Comparison of ENCODE assay signal across 9 cellular contexts in the genomic region with DNA sequence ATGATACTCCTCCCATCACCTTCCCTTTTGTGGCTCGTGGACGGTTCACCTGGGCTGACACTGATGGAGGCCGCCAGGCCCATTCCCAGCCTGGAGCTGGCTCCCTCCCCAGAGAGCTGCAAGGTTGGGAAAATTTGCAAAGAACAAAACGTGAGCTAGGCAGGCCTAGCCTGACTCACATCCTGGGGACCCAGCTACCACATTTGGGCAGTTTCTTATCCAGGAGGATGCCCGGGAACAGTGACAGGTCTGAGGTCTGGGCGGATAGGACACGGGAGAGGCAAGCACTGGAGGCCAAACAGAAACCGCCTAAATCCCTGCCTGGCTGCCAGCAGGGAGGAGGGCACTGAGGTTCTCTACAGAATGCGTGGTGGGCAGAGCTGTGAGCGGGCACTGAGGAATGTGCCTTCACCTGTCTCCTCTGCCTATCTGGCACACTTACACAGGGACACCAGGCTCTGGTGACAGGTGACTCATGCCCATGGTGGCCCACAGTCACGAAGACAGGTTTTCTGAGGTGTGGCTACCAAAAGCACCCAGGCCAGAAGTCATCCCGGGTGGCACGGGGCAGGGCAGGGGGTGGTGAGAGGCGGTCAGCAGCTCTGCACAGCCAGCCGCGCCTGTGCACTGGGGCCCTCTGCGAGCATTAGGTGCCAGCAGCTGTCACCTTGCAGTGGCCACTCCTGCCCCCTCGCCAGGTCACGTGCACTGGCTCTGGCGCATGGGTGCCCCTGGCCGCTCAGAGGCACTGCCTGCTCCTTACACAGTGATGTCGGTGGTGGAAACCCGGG. TPM values are rescaled to one million over a fixed set of nuclear protein-coding genes. Genes with fewer than 3 reads are reported as not detected.
DNase-seq lines count a peak whose midpoint lies in the region; ATAC-seq and TF ChIP-seq lines count a peak whose summit lies in the region.
"Had no signal": no experiment of that assay in that cellular context is flagged by ENCODE, and none has a peak within 500 bp of the region (broad histone marks: within the 10 kb centered on the region; RNA-seq: fewer than 3 reads in every experiment).

No MANE protein-coding gene starts in this region.

- no peak for TF ChIP-seq POLR2A in gastroesophageal sphincter (IDR thresholded peaks at IDR 0.05)

- H3K4me3 Mint-ChIP-seq in T-cell: no peak overlapping the region
- H3K4me3 Mint-ChIP-seq in stimulated activated naive B cell treated with anti-CD40 and anti-IgM and Interleukin-4, amounts not matched to agents 10 μg/mL and 1 μg/mL and 100 μg/mL, for 72 hours: peak overlapping the region; percentile 68 to 69

- H3K79me2 ChIP-seq in SK-N-SH (ENCODE audit: insufficient read depth): peaks cover 87% of the 10 kb centered on the region

- H3K27me3 ChIP-seq in SK-N-SH (ENCODE audit: insufficient read depth) (no peaks in the 10 kb centered on the region), gastroesophageal sphincter (no peaks in the 10 kb centered on the region)

- H3K9me2 ChIP-seq in SK-N-SH: no peaks in the 10 kb centered on the region

- peak overlapping the region; percentile 15; the same call in 1 of the 2 replicates for H3K4me2 ChIP-seq in SK-N-SH

- H3F3A ChIP-seq in SK-N-SH (replicated peaks; ENCODE audit: insufficient read depth): peaks cover 12% of the 10 kb centered on the region

- no peaks in the 10 kb centered on the region for H3K27me3 Mint-ChIP-seq in T-cell
- H3K27me3 Mint-ChIP-seq in stimulated activated naive B cell treated with anti-CD40 and anti-IgM and Interleukin-4, amounts not matched to agents 10 μg/mL and 1 μg/mL and 100 μg/mL, for 72 hours: no peaks in the 10 kb centered on the region

- H3K36me3 ChIP-seq in SK-N-SH (replicated peaks in 1 of 2; ENCODE audit: control insufficient read depth in 1 of 2, insufficient read depth in 2 of 2, low read length in 1 of 2) (no peaks in the 10 kb centered on the region), gastroesophageal sphincter (no peaks in the 10 kb centered on the region)

- H4K20me1 ChIP-seq in SK-N-SH (ENCODE audit: insufficient read depth): peaks cover 44% of the 10 kb centered on the region

- no peak for DNase-seq in SK-N-SH
- DNase-seq in T-cell: no peak
- DNase-seq in stimulated activated naive B cell treated with anti-CD40 and anti-IgM and Interleukin-4, amounts not matched to agents 10 μg/mL and 1 μg/mL and 100 μg/mL, for 72 hours: no peak
- no peak for DNase-seq in stimulated activated naive CD4-positive, alpha-beta T cell (lab: John Stamatoyannopoulos, UW)
- DNase-seq: SHP77 treated with DMSO at 0.1 percent for 48 hours had no signal

- H3K27ac Mint-ChIP-seq in T-cell: peak overlapping the region; percentile 52 to 69
- H3K27ac Mint-ChIP-seq in stimulated activated naive B cell treated with anti-CD40 and anti-IgM and Interleukin-4, amounts not matched to agents 10 μg/mL and 1 μg/mL and 100 μg/mL, for 72 hours: peak overlapping the region; percentile 97

- TF ChIP-seq RAD21 in SK-N-SH (IDR thresholded peaks at IDR 0.05; ENCODE audit: low read length): no peak

- H3K4me1 ChIP-seq in SK-N-SH (ENCODE audit: control insufficient read depth in 1 of 2, insufficient read depth in 2 of 2, low read depth in 1 of 2, low read length in 1 of 2): peaks cover 33 to 63% of the 10 kb centered on the region in 2 experiments
- H3K4me1 ChIP-seq in gastroesophageal sphincter: peaks cover 10 to 96% (median 72%) of the 10 kb centered on the region in 3 donors

- H3K4me3 ChIP-seq in SK-N-SH (ENCODE audit: low read depth in 2 of 2, low read length in 1 of 2): no peak overlapping the region
- no peak overlapping the region for H3K4me3 ChIP-seq in gastroesophageal sphincter

- H3K9me3 Mint-ChIP-seq in T-cell: no peaks in the 10 kb centered on the region
- H3K9me3 Mint-ChIP-seq in stimulated activated naive B cell treated with anti-CD40 and anti-IgM and Interleukin-4, amounts not matched to agents 10 μg/mL and 1 μg/mL and 100 μg/mL, for 72 hours: no peaks in the 10 kb centered on the region

- H3K4me1 Mint-ChIP-seq in T-cell: peaks cover 56 to 76% (median 58%) of the 10 kb centered on the region in 3 donors
- peaks cover 78 to 99% of the 10 kb centered on the region in 2 donors for H3K4me1 Mint-ChIP-seq in stimulated activated naive B cell treated with anti-CD40 and anti-IgM and Interleukin-4, amounts not matched to agents 10 μg/mL and 1 μg/mL and 100 μg/mL, for 72 hours

- CTCF ChIA-PET in SK-N-SH (lab: Yijun Ruan, JAX) (interaction anchor here (0.8 to 4.8 kb wide), 6 partner anchors 10 to 35 kb away, joined by 3 to 16 read pairs (median 4); partner anchors contain the start of genes MPND and SH3GL1), T-cell (lab: Charles Lee) (interaction anchor here (0.6 to 0.7 kb wide), 2 partner anchors 39 to 1179 kb away, joined by 3 read pairs; no protein-coding TSS in a partner anchor)

- TF ChIP-seq EP300 in SK-N-SH (IDR thresholded peaks at IDR 0.05; ENCODE audit: borderline replicate concordance in 1 of 2, low read depth in 1 of 2, low read length in 1 of 2): no peak
- TF ChIP-seq EP300 in gastroesophageal sphincter (IDR thresholded peaks at IDR 0.05): no peak

- no peak overlapping the region for H3K9ac ChIP-seq in SK-N-SH

- H3K27ac ChIP-seq in SK-N-SH (ENCODE audit: low read depth in 2 of 2, low read length in 1 of 2): peak overlapping the region; percentile 8 to 80; a peak in 3 of 4 replicates
- H3K27ac ChIP-seq in gastroesophageal sphincter: peak overlapping the region in 3 of 4 donors; percentile 87 to 91 (median 87)

- POLR2A ChIA-PET in SK-N-SH (lab: Yijun Ruan, JAX): no interaction called here
- POLR2A ChIA-PET in T-cell (lab: Charles Lee): interaction anchor here in 1 of 2 donors (0.6 kb wide), 1 partner anchor 10 kb away, joined by 9 read pairs; no protein-coding TSS in a partner anchor

- no peak for TF ChIP-seq CTCF in SK-N-SH (IDR thresholded peaks at IDR 0.05)
- no peak for TF ChIP-seq CTCF in gastroesophageal sphincter (IDR thresholded peaks at IDR 0.05)

- no peaks in the 10 kb centered on the region for H3K36me3 Mint-ChIP-seq in T-cell
- H3K36me3 Mint-ChIP-seq in stimulated activated naive B cell treated with anti-CD40 and anti-IgM and Interleukin-4, amounts not matched to agents 10 μg/mL and 1 μg/mL and 100 μg/mL, for 72 hours: peaks cover 23 to 29% of the 10 kb centered on the region in 2 donors

- H2AFZ ChIP-seq in SK-N-SH (ENCODE audit: low read depth): no peak overlapping the region

- no peaks in the 10 kb centered on the region for H3K9me3 ChIP-seq in SK-N-SH
- H3K9me3 ChIP-seq in gastroesophageal sphincter: no peaks in the 10 kb centered on the region

- ATAC-seq in SK-N-SH treated with all-trans-retinoic acid at 6 μM for 48 hours (no peak; the same call in 2 of the 3 replicates), T-cell (replicated peaks in 1 of 4) (no peak), gastroesophageal sphincter (no peak), GM21737 (IDR thresholded peaks at IDR 0.05; ENCODE audit: unreplicated experiment) (no peak), HG02884 (IDR thresholded peaks at IDR 0.05; ENCODE audit: unreplicated experiment) (no peak)
- ATAC-seq in stimulated activated naive B cell treated with anti-CD40 and anti-IgM and Interleukin-4, amounts not matched to agents 10 μg/mL and 1 μg/mL and 100 μg/mL, for 72 hours (replicated peaks): no peak

- 62% methylated on average over 12 of the region's 23 CpGs for WGBS in SK-N-SH (ENCODE audit: low lambda C conversion rate)
- 26 to 38% methylated on average over 4 to 6 of the region's 23 CpGs for WGBS in gastroesophageal sphincter (ENCODE audit: low coverage in 1 of 2), 2 donors

TF ChIP-seq in SK-N-SH, 30 proteins besides CTCF, POLR2A, EP300 and RAD21:
- TF ChIP-seq FOSL2 (IDR thresholded peaks at IDR 0.05; ENCODE audit: borderline replicate concordance, low read depth): peak; percentile 14; the same call in 1 of the 2 replicates
- no peak for TF ChIP-seq YY1 (IDR thresholded peaks at IDR 0.05; ENCODE audit: low read depth)

TF ChIP-seq in SK-N-SH treated with all-trans-retinoic acid at 6 μM for 48 hours, 23 proteins besides CTCF, POLR2A, EP300 and RAD21:
- TF ChIP-seq ZC3H10 (CRISPR knock-in tag; IDR thresholded peaks at IDR 0.05) (no peak), RARB (CRISPR knock-in tag; IDR thresholded peaks at IDR 0.05) (no peak), BACH2 (CRISPR knock-in tag; IDR thresholded peaks at IDR 0.05; ENCODE audit: borderline replicate concordance) (no peak), ZNF565 (CRISPR knock-in tag; conservative IDR thresholded peaks at IDR 0.05; ENCODE audit: low read depth) (no peak), ZNF8 (CRISPR knock-in tag; IDR thresholded peaks at IDR 0.05) (no peak), ZFP3 (CRISPR knock-in tag; IDR thresholded peaks at IDR 0.05) (no peak), SNAI2 (CRISPR knock-in tag; IDR thresholded peaks at IDR 0.05) (no peak), TCF4 (CRISPR knock-in tag; IDR thresholded peaks at IDR 0.05; ENCODE audit: borderline replicate concordance) (no peak)

RNA-seq across cellular contexts. Expression of gene SH3GL1, which starts 23.2 kb away (rescaled TPM):
- 62.5 and 82.8 TPM in 2 replicates for polyA plus RNA-seq in SK-N-SH (2012; rRNA removed)
- polyA plus RNA-seq in SK-N-SH (2012; cell fraction: cytosol; rRNA removed): 34.7 and 53.5 TPM in 2 replicates
- 48.5 and 52.9 TPM in 2 replicates for polyA plus RNA-seq in SK-N-SH (2012; cell fraction: nucleus; rRNA removed)
- total RNA-seq in T-cell (10 to 100 TPM; 38.8 to 51.5 (median 45.7) TPM), gastroesophageal sphincter (10 to 100 TPM; 48.2 to 67.7 (median 53.0) TPM)

RNA-seq across cellular contexts. Expression of gene CHAF1A, which starts 25.3 kb away (rescaled TPM):
- 13.2 and 18.0 TPM in 2 replicates for polyA plus RNA-seq in SK-N-SH (2012; rRNA removed)
- 12.9 and 15.0 TPM in 2 replicates for polyA plus RNA-seq in SK-N-SH (2012; cell fraction: cytosol; rRNA removed)
- polyA plus RNA-seq in SK-N-SH (2012; cell fraction: nucleus; rRNA removed): 23.9 and 29.4 TPM in 2 replicates
- total RNA-seq in T-cell: 10 to 100 TPM; 14.4 to 27.3 (median 16.5) TPM
- 10 to 100 TPM in 1 of 4 donors, 1 to 10 TPM in 3; 2.4 to 11.9 (median 7.4) TPM for total RNA-seq in gastroesophageal sphincter

RNA-seq across cellular contexts. Expression of gene MPND, which starts 33.8 kb away (rescaled TPM):
- polyA plus RNA-seq in SK-N-SH (2012; rRNA removed): 18.7 and 21.3 TPM in 2 replicates
- polyA plus RNA-seq in SK-N-SH (2012; cell fraction: cytosol; rRNA removed): 9.7 and 14.7 TPM in 2 replicates
- 23.4 and 26.0 TPM in 2 replicates for polyA plus RNA-seq in SK-N-SH (2012; cell fraction: nucleus; rRNA removed)
- total RNA-seq in T-cell: 10 to 100 TPM; 10.7 to 27.3 (median 22.6) TPM
- total RNA-seq in gastroesophageal sphincter: 1 to 10 TPM; 4.7 to 7.5 (median 6.0) TPM

RNA-seq across cellular contexts. Expression of gene STAP2, which starts 38.6 kb away (rescaled TPM):
- polyA plus RNA-seq in SK-N-SH (2012; rRNA removed): 6.0 and 7.6 TPM in 2 replicates
- 2.8 and 2.9 TPM in 2 replicates for polyA plus RNA-seq in SK-N-SH (2012; cell fraction: cytosol; rRNA removed)
- 5.6 and 6.1 TPM in 2 replicates for polyA plus RNA-seq in SK-N-SH (2012; cell fraction: nucleus; rRNA removed)
- total RNA-seq in T-cell: 1 to 10 TPM; 2.3 to 3.7 (median 2.9) TPM
- total RNA-seq in gastroesophageal sphincter: 1 to 10 TPM in 3 of 4 donors, not detected in 1; 1.4 to 5.6 (median 4.9) TPM

Comparison
In these comparisons a context has a peak if more than half of its experiments do, and no peak if none do; other contexts are left out.
1. H3K4me3 Mint-ChIP-seq: peak in stimulated activated naive B cell treated with anti-CD40 and anti-IgM and Interleukin-4, amounts not matched to agents 10 μg/mL and 1 μg/mL and 100 μg/mL, for 72 hours (2 of 2); none in T-cell (0 of 3).